In the genomic region with DNA sequence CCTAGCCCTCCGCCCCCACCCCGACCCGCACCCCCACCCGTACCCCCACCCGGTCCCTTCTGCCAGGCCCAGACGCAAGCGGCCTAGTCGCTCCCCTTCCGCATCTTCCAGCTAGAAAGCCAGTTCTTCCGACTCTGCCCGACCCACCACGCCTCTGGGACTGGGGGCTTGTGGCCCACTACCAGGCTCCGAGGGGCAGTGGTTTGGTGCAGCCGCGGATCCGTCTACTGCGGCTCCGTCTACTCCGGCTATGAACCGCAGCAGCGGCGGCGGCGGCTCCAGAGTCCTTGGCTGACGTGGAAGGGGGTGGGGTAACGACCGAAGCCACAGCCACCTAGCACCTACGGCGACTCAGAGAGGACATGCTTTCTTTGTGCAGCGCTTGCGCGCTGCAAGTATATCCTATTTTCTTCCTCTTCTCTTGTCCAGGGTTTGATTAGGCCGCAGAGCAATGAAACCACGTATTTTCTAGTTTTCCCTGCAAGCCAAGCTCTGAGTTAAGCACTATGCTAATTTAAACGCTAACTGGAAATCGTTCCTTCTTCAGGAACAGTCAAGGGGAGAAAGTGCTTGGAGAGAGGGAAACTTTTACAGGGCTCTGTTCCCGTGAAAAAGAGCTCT, we compare ENCODE assay signal across 8 cellular contexts. TPM values are rescaled to one million over a fixed set of nuclear protein-coding genes. Genes with fewer than 3 reads are reported as not detected.
DNase-seq lines count a peak whose midpoint lies in the region; ATAC-seq and TF ChIP-seq lines count a peak whose summit lies in the region.

A gene with protein sequence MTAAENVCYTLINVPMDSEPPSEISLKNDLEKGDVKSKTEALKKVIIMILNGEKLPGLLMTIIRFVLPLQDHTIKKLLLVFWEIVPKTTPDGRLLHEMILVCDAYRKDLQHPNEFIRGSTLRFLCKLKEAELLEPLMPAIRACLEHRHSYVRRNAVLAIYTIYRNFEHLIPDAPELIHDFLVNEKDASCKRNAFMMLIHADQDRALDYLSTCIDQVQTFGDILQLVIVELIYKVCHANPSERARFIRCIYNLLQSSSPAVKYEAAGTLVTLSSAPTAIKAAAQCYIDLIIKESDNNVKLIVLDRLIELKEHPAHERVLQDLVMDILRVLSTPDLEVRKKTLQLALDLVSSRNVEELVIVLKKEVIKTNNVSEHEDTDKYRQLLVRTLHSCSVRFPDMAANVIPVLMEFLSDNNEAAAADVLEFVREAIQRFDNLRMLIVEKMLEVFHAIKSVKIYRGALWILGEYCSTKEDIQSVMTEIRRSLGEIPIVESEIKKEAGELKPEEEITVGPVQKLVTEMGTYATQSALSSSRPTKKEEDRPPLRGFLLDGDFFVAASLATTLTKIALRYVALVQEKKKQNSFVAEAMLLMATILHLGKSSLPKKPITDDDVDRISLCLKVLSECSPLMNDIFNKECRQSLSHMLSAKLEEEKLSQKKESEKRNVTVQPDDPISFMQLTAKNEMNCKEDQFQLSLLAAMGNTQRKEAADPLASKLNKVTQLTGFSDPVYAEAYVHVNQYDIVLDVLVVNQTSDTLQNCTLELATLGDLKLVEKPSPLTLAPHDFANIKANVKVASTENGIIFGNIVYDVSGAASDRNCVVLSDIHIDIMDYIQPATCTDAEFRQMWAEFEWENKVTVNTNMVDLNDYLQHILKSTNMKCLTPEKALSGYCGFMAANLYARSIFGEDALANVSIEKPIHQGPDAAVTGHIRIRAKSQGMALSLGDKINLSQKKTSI (minus strand): TSS at position 252 of the 621 bp plus-strand sequence. CDS start 883 bp downstream, outside the sequence.

- DNase-seq in GM12865 (ENCODE audit: low read depth) = peak; percentile 96
- DNase-seq in NCI-H1417 treated with DMSO at 0.1 percent for 48 hours (lab: John Stamatoyannopoulos, UW) = peak; percentile 34
- peak; percentile 93 for DNase-seq in SW480 (ENCODE audit: low spot score)
- DNase-seq in activated naive CD8-positive, alpha-beta T cell treated with anti-CD3 and anti-CD28 coated beads, Interleukin-2, amount 50 U/mL, for 24 hours = peak; percentile 93
- peak; percentile 95 for DNase-seq in heart left ventricle
- peak; percentile 87 to 99 (median 90) for DNase-seq in posterior cingulate gyrus
- peak; percentile 95 to 97 for DNase-seq in upper lobe of left lung

- peak in 1 of 4 donors; percentile 47 for TF ChIP-seq EP300 in upper lobe of left lung (IDR thresholded peaks at IDR 0.05)

- no peaks in the 10 kb centered on the region for H3K9me3 ChIP-seq in heart left ventricle
- no peaks in the 10 kb centered on the region for H3K9me3 ChIP-seq in upper lobe of left lung

- H3K4me3 ChIP-seq in GM12865 (ENCODE audit: low read depth, low read length) (peak within 1 kb of the TSS; percentile 100), heart left ventricle (peak within 1 kb of the TSS; percentile 50 to 92 (median 78)), upper lobe of left lung (peak within 1 kb of the TSS; percentile 79 to 95 (median 90))

- ATAC-seq in HG02763 (IDR thresholded peaks at IDR 0.05; ENCODE audit: unreplicated experiment) (peak; percentile 90), heart left ventricle (peak; percentile 98 to 100 (median 99)), upper lobe of left lung (ENCODE audit: low FRiP score in 2 of 2) (peak; percentile 99)
- ATAC-seq in activated naive CD8-positive, alpha-beta T cell treated with anti-CD3 and anti-CD28 coated beads, Interleukin-2, amount 50 U/mL, for 24 hours = peak; percentile 98

- TF ChIP-seq POLR2A in heart left ventricle (IDR thresholded peaks at IDR 0.05) (peak in 1 of 2 donors; percentile 84), upper lobe of left lung (IDR thresholded peaks at IDR 0.05) (peak; percentile 26 to 95 (median 67))

- H3K4me1 ChIP-seq in heart left ventricle = peaks cover 0 to 36% (median 24%) of the 10 kb centered on the region in 12 donors
- H3K4me1 ChIP-seq in upper lobe of left lung = peaks cover 10 to 25% (median 15%) of the 10 kb centered on the region in 4 donors

- peak within 1 kb of the TSS; percentile 88 for H3K4me3 Mint-ChIP-seq in activated naive CD8-positive, alpha-beta T cell treated with anti-CD3 and anti-CD28 coated beads, Interleukin-2, amount 50 U/mL, for 24 hours

- peaks cover 39% of the 10 kb centered on the region for H3K36me3 Mint-ChIP-seq in activated naive CD8-positive, alpha-beta T cell treated with anti-CD3 and anti-CD28 coated beads, Interleukin-2, amount 50 U/mL, for 24 hours (ENCODE audit: low read depth)

- 0 to 1% (median 0%) methylated on average over 32 to 37 of the region's 37 CpGs for WGBS in heart left ventricle, 4 donors
- WGBS in upper lobe of left lung, 2 donors = 1% methylated on average over 18 to 21 of the region's 37 CpGs

- H3K27ac ChIP-seq in heart left ventricle (peak within 1 kb of the TSS; percentile 72 to 95 (median 90)), upper lobe of left lung (peak within 1 kb of the TSS; percentile 82 to 97 (median 94))

- peaks cover 38% of the 10 kb centered on the region for H3K4me1 Mint-ChIP-seq in activated naive CD8-positive, alpha-beta T cell treated with anti-CD3 and anti-CD28 coated beads, Interleukin-2, amount 50 U/mL, for 24 hours

- TF ChIP-seq CTCF in GM12865 (IDR thresholded peaks at IDR 0.05; ENCODE audit: insufficient read depth, low read depth, low read length, missing control alignments) (no peak), heart left ventricle (IDR thresholded peaks at IDR 0.05) (no peak), upper lobe of left lung (IDR thresholded peaks at IDR 0.05) (no peak)

- H3K27me3 ChIP-seq in heart left ventricle = no peaks in the 10 kb centered on the region
- H3K27me3 ChIP-seq in upper lobe of left lung = no peaks in the 10 kb centered on the region

- H3K36me3 ChIP-seq in heart left ventricle (peaks cover 4 to 64% (median 55%) of the 10 kb centered on the region in 9 donors), upper lobe of left lung (peaks cover 4 to 56% (median 21%) of the 10 kb centered on the region in 4 donors)

- no peaks in the 10 kb centered on the region for H3K9me3 Mint-ChIP-seq in activated naive CD8-positive, alpha-beta T cell treated with anti-CD3 and anti-CD28 coated beads, Interleukin-2, amount 50 U/mL, for 24 hours

- H3K27me3 Mint-ChIP-seq in activated naive CD8-positive, alpha-beta T cell treated with anti-CD3 and anti-CD28 coated beads, Interleukin-2, amount 50 U/mL, for 24 hours = no peaks in the 10 kb centered on the region

- peak within 1 kb of the TSS; percentile 94 for H3K27ac Mint-ChIP-seq in activated naive CD8-positive, alpha-beta T cell treated with anti-CD3 and anti-CD28 coated beads, Interleukin-2, amount 50 U/mL, for 24 hours

- intact Hi-C loops in heart left ventricle (cut with DNase I) (loop anchor here in 1 of 10 donors (2.0 kb wide), 1 partner anchor 21 kb away; a partner anchor contains a TSS), posterior cingulate gyrus (cut with DNase I) (loop anchor here (1.0 kb wide), 1 partner anchor 21 kb away; a partner anchor contains a TSS)

RNA-seq across cellular contexts. Expression of the gene that starts here (rescaled TPM):
- total RNA-seq in heart left ventricle (10 to 100 TPM; 41.7 to 69.7 (median 51.3) TPM), upper lobe of left lung (100 to 1,000 TPM in 1 of 6 donors, 10 to 100 TPM in 5; 56.2 to 139 (median 84.2) TPM)
- 10 to 100 TPM; 23.4 to 72.1 TPM for polyA plus RNA-seq in heart left ventricle

Comparison
In these comparisons a context has a peak if more than half of its experiments do, and no peak if none do; other contexts are left out.
1. Peak in every context shown above with its lines: DNase-seq, ATAC-seq, H3K4me3 ChIP-seq and H3K27ac ChIP-seq.
2. DNase-seq: peak in every context shown above with its lines; median percentile 96 in GM12865; 96 in upper lobe of left lung; 95 in heart left ventricle; 93 in SW480; 93 in activated naive CD8-positive, alpha-beta T cell treated with anti-CD3 and anti-CD28 coated beads, Interleukin-2, amount 50 U/mL, for 24 hours; 90 in posterior cingulate gyrus; 34 in NCI-H1417 treated with DMSO at 0.1 percent for 48 hours.